Comparison of ENCODE assay signal across 8 cellular contexts in genomic region chr20:45095753-45096371, GRCh38. TPM values are rescaled to one million over a fixed set of nuclear protein-coding genes. Genes with fewer than 3 reads are reported as not detected.
DNase-seq lines count a peak whose midpoint lies in the region; ATAC-seq and TF ChIP-seq lines count a peak whose summit lies in the region.

No MANE protein-coding gene starts in this region.

- ATAC-seq in lower lobe of right lung = peak; percentile 72 to 77
- no peak for ATAC-seq in HG02938 (IDR thresholded peaks at IDR 0.05; ENCODE audit: unreplicated experiment)

- TF ChIP-seq CTCF in GM12865 (IDR thresholded peaks at IDR 0.05; ENCODE audit: insufficient read depth, low read depth, low read length, missing control alignments) = peak; percentile 80
- peak; percentile 45 for TF ChIP-seq CTCF in coronary artery (IDR thresholded peaks at IDR 0.05)
- peak; percentile 78 for TF ChIP-seq CTCF in lower lobe of right lung (IDR thresholded peaks at IDR 0.05)

- no peaks in the 10 kb centered on the region for H3K36me3 ChIP-seq in lower lobe of right lung

- intact Hi-C loops in lower lobe of right lung (cut with DNase I) = no loop called here

- H3K27ac ChIP-seq in coronary artery (no peak overlapping the region), lower lobe of right lung (no peak overlapping the region)

- DNase-seq in 8988T (peak; percentile 86), GM12865 (ENCODE audit: low read depth) (peak; percentile 75), NCI-H345 (lab: John Stamatoyannopoulos, UW) (peak; percentile 66), coronary artery (ENCODE audit: low spot score) (no peak), lower lobe of right lung (no peak)
- DNase-seq in activated CD4-positive, alpha-beta T cell treated with anti-CD3 and anti-CD28 coated beads for 4 hours = peak; percentile 55 to 67
- DNase-seq in stimulated activated CD8-positive, alpha-beta memory T cell treated with anti-CD3 and anti-CD28 coated beads, Interleukin-7, amount 100 ng/mL, for 24 hours (ENCODE audit: low read depth) = peak; percentile 12

- H3K4me1 ChIP-seq in lower lobe of right lung = peaks cover 12% of the 10 kb centered on the region

- peaks cover 44% of the 10 kb centered on the region for H3K27me3 ChIP-seq in lower lobe of right lung (ENCODE audit: low read depth)

- H3K9me3 ChIP-seq in lower lobe of right lung = no peaks in the 10 kb centered on the region

- H3K4me3 ChIP-seq in GM12865 (ENCODE audit: low read depth, low read length) = no peak overlapping the region
- no peak overlapping the region for H3K4me3 ChIP-seq in coronary artery
- no peak overlapping the region for H3K4me3 ChIP-seq in lower lobe of right lung

RNA-seq across cellular contexts. Expression of gene KCNS1, which starts 5.1 kb away (rescaled TPM):
- total RNA-seq in lower lobe of right lung = 3.5 TPM

RNA-seq across cellular contexts. Expression of gene WFDC5, which starts 19.1 kb away (rescaled TPM):
- total RNA-seq in lower lobe of right lung = 1.6 TPM

RNA-seq across cellular contexts. Expression of gene WFDC12, which starts 28.4 kb away (rescaled TPM):
- 3.9 TPM for total RNA-seq in lower lobe of right lung

Comparison
In these comparisons a context has a peak if more than half of its experiments do, and no peak if none do; other contexts are left out.
1. DNase-seq: peak in 8988T (single experiment), GM12865 (single experiment), NCI-H345 (single experiment), activated CD4-positive, alpha-beta T cell treated with anti-CD3 and anti-CD28 coated beads for 4 hours (2 of 2) and stimulated activated CD8-positive, alpha-beta memory T cell treated with anti-CD3 and anti-CD28 coated beads, Interleukin-7, amount 100 ng/mL, for 24 hours (single experiment); none in coronary artery (single experiment) and lower lobe of right lung (single experiment).
2. Peak in every context shown above with its lines, with median percentiles within 50 percentile points of each other: CTCF ChIP-seq.